11 cellular contexts compared by ENCODE assay signal in genomic region chr6:2951723-2952122, GRCh38. TPM values are rescaled to one million over a fixed set of nuclear protein-coding genes. Genes with fewer than 3 reads are reported as not detected.
DNase-seq lines count a peak whose midpoint lies in the region; ATAC-seq and TF ChIP-seq lines count a peak whose summit lies in the region.
"Had no signal": no experiment of that assay in that cellular context is flagged by ENCODE, and none has a peak within 500 bp of the region (broad histone marks: within the 10 kb centered on the region; RNA-seq: fewer than 3 reads in every experiment).

No MANE protein-coding gene starts in this region.

- H3K9me3 Mint-ChIP-seq in activated T-helper 17 cell treated with anti-CD3 and anti-CD28 coated beads, Interleukin-2, amount 50 U/mL, for 72 hours, result no peaks in the 10 kb centered on the region
- H3K9me3 Mint-ChIP-seq: CD4-positive, alpha-beta memory T cell had no signal

- H3K27ac ChIP-seq in left lung (peak overlapping the region in 1 of 2 donors; percentile 69), skin epidermis (peak overlapping the region in 12 of 21 experiments; percentile 21 to 70 (median 54)), foreskin keratinocyte (no peak overlapping the region)

- no peaks in the 10 kb centered on the region for H3K27me3 ChIP-seq in H7 (ENCODE audit: control insufficient read depth, insufficient read depth, low read length)
- no peaks in the 10 kb centered on the region for H3K27me3 ChIP-seq in left lung
- no peaks in the 10 kb centered on the region for H3K27me3 ChIP-seq in foreskin keratinocyte

- no peaks in the 10 kb centered on the region for H3K4me1 Mint-ChIP-seq in activated T-helper 17 cell treated with anti-CD3 and anti-CD28 coated beads, Interleukin-2, amount 50 U/mL, for 72 hours

- H3K36me3 Mint-ChIP-seq in activated T-helper 17 cell treated with anti-CD3 and anti-CD28 coated beads, Interleukin-2, amount 50 U/mL, for 72 hours (ENCODE audit: low read depth), result no peaks in the 10 kb centered on the region

- H3K4me1 ChIP-seq in left lung (peaks cover 0 to 27% of the 10 kb centered on the region in 2 donors), foreskin keratinocyte (no peaks in the 10 kb centered on the region)

- DNase-seq in H7, result peak; percentile 64
- DNase-seq in left lung, result peak; percentile 76 to 85
- no peak for DNase-seq in NCI-H1105 treated with DMSO at 0.1 percent for 48 hours (lab: John Stamatoyannopoulos, UW)
- DNase-seq in HPDE6-E6E7 (ENCODE audit: extremely low spot score), result no peak
- no peak for DNase-seq in foreskin keratinocyte
- DNase-seq in NCI-H187 treated with DMSO at 0.1 percent for 48 hours (lab: John Stamatoyannopoulos, UW), result no peak
- DNase-seq: effector CD4-positive, alpha-beta T cell; NCI-H1930 had no signal

- no peaks in the 10 kb centered on the region for H3K9me3 ChIP-seq in left lung

- peaks cover 3% of the 10 kb centered on the region for H3K27me3 Mint-ChIP-seq in activated T-helper 17 cell treated with anti-CD3 and anti-CD28 coated beads, Interleukin-2, amount 50 U/mL, for 72 hours
- H3K27me3 Mint-ChIP-seq: CD4-positive, alpha-beta memory T cell had no signal

- peaks cover 4% of the 10 kb centered on the region for H3K36me3 ChIP-seq in H7 (replicated peaks; ENCODE audit: control insufficient read depth, insufficient read depth, low read length)
- peaks cover 3 to 68% of the 10 kb centered on the region in 2 donors for H3K36me3 ChIP-seq in left lung

- H3K27ac Mint-ChIP-seq in activated T-helper 17 cell treated with anti-CD3 and anti-CD28 coated beads, Interleukin-2, amount 50 U/mL, for 72 hours, result peak overlapping the region; percentile 87

- TF ChIP-seq CTCF in left lung (IDR thresholded peaks at IDR 0.05) (no peak), foreskin keratinocyte (conservative IDR thresholded peaks at IDR 0.05) (no peak)

- intact Hi-C loops in left lung (cut with DNase I), result no loop called here

- peak overlapping the region; percentile 76 for H3K4me3 Mint-ChIP-seq in activated T-helper 17 cell treated with anti-CD3 and anti-CD28 coated beads, Interleukin-2, amount 50 U/mL, for 72 hours

- no peak for ATAC-seq in activated T-helper 17 cell treated with anti-CD3 and anti-CD28 coated beads, Interleukin-2, amount 50 U/mL, for 72 hours (replicated peaks)
- ATAC-seq in left lung (peak; percentile 58), foreskin keratinocyte (no peak)

- H3K4me3 ChIP-seq in H7 (ENCODE audit: insufficient read depth, low read depth, low read length) (no peak overlapping the region), left lung (no peak overlapping the region), skin epidermis (no peak overlapping the region)

RNA-seq across cellular contexts. Expression of gene SERPINB6, which starts 19.6 kb away (rescaled TPM):
- total RNA-seq in H7 (2014; rRNA removed; shearing (Covaris generic)), result 26.8 and 34.1 TPM in 2 replicates
- total RNA-seq in activated T-helper 17 cell treated with anti-CD3 and anti-CD28 coated beads, Interleukin-2, amount 50 U/mL, for 72 hours, result 10 to 100 TPM; 22.1 to 26.0 TPM
- total RNA-seq in left lung (100 to 1,000 TPM in 1 of 2 donors, 10 to 100 TPM in 1; 99.3 to 134 TPM), foreskin keratinocyte (57.6 and 59.0 TPM in 2 replicates)
- 81.3 and 86.5 TPM in 2 replicates for polyA plus RNA-seq in foreskin keratinocyte

RNA-seq across cellular contexts. Expression of gene NQO2, which starts 48.0 kb away (rescaled TPM):
- 40.5 and 76.0 TPM in 2 replicates for total RNA-seq in H7 (2014; rRNA removed; shearing (Covaris generic))
- 10 to 100 TPM; 25.1 to 29.3 TPM for total RNA-seq in activated T-helper 17 cell treated with anti-CD3 and anti-CD28 coated beads, Interleukin-2, amount 50 U/mL, for 72 hours
- total RNA-seq in left lung (10 to 100 TPM; 22.0 to 55.8 TPM), foreskin keratinocyte (17.6 and 27.1 TPM in 2 replicates)
- 22.8 and 34.0 TPM in 2 replicates for polyA plus RNA-seq in foreskin keratinocyte

RNA-seq across cellular contexts. Expression of gene SERPINB9, which starts 48.6 kb away (rescaled TPM):
- total RNA-seq in H7 (2014; rRNA removed; shearing (Covaris generic)), result 46.4 and 57.1 TPM in 2 replicates
- total RNA-seq in activated T-helper 17 cell treated with anti-CD3 and anti-CD28 coated beads, Interleukin-2, amount 50 U/mL, for 72 hours, result 10 to 100 TPM; 11.2 to 66.1 TPM
- total RNA-seq in left lung (10 to 100 TPM in 1 of 2 donors, 1 to 10 TPM in 1; 7.6 to 17.0 TPM), foreskin keratinocyte (0.07 and 0.31 TPM in 2 replicates)
- polyA plus RNA-seq in foreskin keratinocyte, result 0.08 and 0.11 TPM in 2 replicates

Comparison
In these comparisons a context has a peak if more than half of its experiments do, and no peak if none do; other contexts are left out.
1. DNase-seq: peak in H7 (single experiment) and left lung (2 of 2); none in NCI-H1105 treated with DMSO at 0.1 percent for 48 hours (single experiment), HPDE6-E6E7 (single experiment), foreskin keratinocyte (0 of 2) and NCI-H187 treated with DMSO at 0.1 percent for 48 hours (single experiment).